8 cellular contexts compared by ENCODE assay signal in genomic region chr10:110872145-110872983, GRCh38. TPM values are rescaled to one million over a fixed set of nuclear protein-coding genes. Genes with fewer than 3 reads are reported as not detected.
DNase-seq lines count a peak whose midpoint lies in the region; ATAC-seq and TF ChIP-seq lines count a peak whose summit lies in the region.

No MANE protein-coding gene starts in this region.

- TF ChIP-seq CTCF in ascending aorta (IDR thresholded peaks at IDR 0.05) (peak in 1 of 3 experiments; percentile 21), retinal pigment epithelial cell (conservative IDR thresholded peaks at IDR 0.05; ENCODE audit: low read depth, low read length) (peak; percentile 27)

- TF ChIP-seq POLR2A in GM10847 (IDR thresholded peaks at IDR 0.05; ENCODE audit: extremely low read depth, insufficient read length), result peak; percentile 9

- H3K4me3 ChIP-seq in ascending aorta (peak overlapping the region; percentile 87 to 88), retinal pigment epithelial cell (ENCODE audit: low read length) (peak overlapping the region; percentile 76)

- no peaks in the 10 kb centered on the region for H3K27me3 ChIP-seq in ascending aorta

- peak; percentile 45 for ATAC-seq in HG02571 (IDR thresholded peaks at IDR 0.05; ENCODE audit: unreplicated experiment)

- DNase-seq in NCI-H1105 (lab: John Stamatoyannopoulos, UW) (peak; percentile 64), T-helper 22 cell (ENCODE audit: low read depth) (peak; percentile 85), ascending aorta (ENCODE audit: low spot score in 2 of 2) (peak in 1 of 2 donors; percentile 88), hippocampal formation (lab: John Stamatoyannopoulos, UW) (peak; percentile 52 to 57), retinal pigment epithelial cell (ENCODE audit: low read depth) (no peak), cortex of kidney (lab: John Stamatoyannopoulos, UW) (no peak)

- no peaks in the 10 kb centered on the region for H3K9me3 ChIP-seq in ascending aorta

- H3K4me1 ChIP-seq in ascending aorta, result peaks cover 11 to 27% of the 10 kb centered on the region in 2 donors

- intact Hi-C loops in ascending aorta (cut with DNase I), result loop anchor here (2.0 to 5.0 kb wide), 3 partner anchors 52 to 125 kb away; no protein-coding TSS in a partner anchor

- no peaks in the 10 kb centered on the region for H3K36me3 ChIP-seq in ascending aorta

- peak overlapping the region; percentile 97 to 99 for H3K27ac ChIP-seq in ascending aorta

RNA-seq across cellular contexts. Expression of gene PDCD4, which starts 0.6 kb away (rescaled TPM):
- 10.3 TPM for total RNA-seq in ascending aorta

RNA-seq across cellular contexts. Expression of gene BBIP1, which starts 46.6 kb away (rescaled TPM):
- 1.5 TPM for total RNA-seq in ascending aorta

RNA-seq across cellular contexts. Expression of gene SHOC2, which starts 47.0 kb away (rescaled TPM):
- 49.6 TPM for total RNA-seq in ascending aorta

Comparison
In these comparisons a context has a peak if more than half of its experiments do, and no peak if none do; other contexts are left out.
1. DNase-seq: peak in NCI-H1105 (single experiment), T-helper 22 cell (single experiment) and hippocampal formation (2 of 2); none in retinal pigment epithelial cell (single experiment) and cortex of kidney (single experiment).